25 cellular contexts compared by ENCODE assay signal in the genomic region with DNA sequence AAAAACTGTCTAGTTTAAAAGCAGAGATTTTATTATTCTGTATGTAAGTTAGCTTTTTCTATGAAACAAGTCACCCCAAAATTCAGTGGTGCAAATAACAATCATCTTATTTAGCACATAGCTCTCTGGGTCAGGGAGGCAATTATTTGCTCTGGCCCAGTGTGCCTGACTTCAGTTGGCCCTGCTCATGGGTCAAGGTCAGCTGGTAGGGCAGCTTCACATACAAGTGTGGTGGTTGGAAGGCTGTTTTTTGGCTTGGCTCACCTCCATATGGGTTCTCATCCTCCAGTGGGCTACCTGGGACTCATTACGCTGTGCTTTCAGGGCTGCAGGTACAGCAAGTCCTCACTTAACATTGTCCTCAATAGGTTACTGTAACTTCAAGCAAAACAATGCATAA.
DNase-seq lines count a peak whose midpoint lies in the region; ATAC-seq, FAIRE-seq and TF ChIP-seq lines count a peak whose summit lies in the region.
"Had no signal": no experiment of that assay in that cellular context is flagged by ENCODE, and none has a peak within 500 bp of the region (broad histone marks: within the 10 kb centered on the region; RNA-seq: fewer than 3 reads in every experiment).

No MANE protein-coding gene starts in this region.

- in situ Hi-C loops in HepG2 (cut with HindIII; ENCODE audit: extremely low pct_ligation_motif_present, low pct_unique_long_range_greater_than_20kb): no loop called here

- CTCF ChIA-PET in HepG2 (lab: Yijun Ruan, JAX; ENCODE audit: low intra/inter-chr PET ratio, low total read pairs) (no interaction called here), PC-3 (lab: Charles Lee) (no interaction called here)

- H3K79me2 ChIP-seq in HepG2 (ENCODE audit: insufficient read depth, low read length) (no peaks in the 10 kb centered on the region), PC-3 (ENCODE audit: low read length) (no peaks in the 10 kb centered on the region)

- no peaks in the 10 kb centered on the region for H3K9me2 ChIP-seq in PC-3 (replicated peaks; ENCODE audit: low read length)

- H2AFZ ChIP-seq in HepG2 (ENCODE audit: low read length) (no peak overlapping the region), PC-3 (ENCODE audit: low read length) (no peak overlapping the region)

- FAIRE-seq in HepG2 (lab: Jason Lieb, UNC): no peak
- FAIRE-seq: A204.1, GM12878, GM12892, GM18507 had no signal

- POLR2A ChIA-PET in HepG2 (lab: Yijun Ruan, JAX): no interaction called here
- POLR2A ChIA-PET in PC-3 (lab: Charles Lee; ENCODE audit: unreplicated experiment): no interaction called here

- H3K27me3 ChIP-seq in HepG2 (ENCODE audit: control insufficient read depth in 1 of 2, insufficient read depth in 2 of 2, low read length in 2 of 2) (no peaks in the 10 kb centered on the region), right lobe of liver (no peaks in the 10 kb centered on the region), Peyer's patch (no peaks in the 10 kb centered on the region), PC-3 (ENCODE audit: low read length) (peaks cover 9% of the 10 kb centered on the region; the same call in 1 of the 2 replicates)
- H3K27me3 ChIP-seq: BE2C, BLaER1 had no signal

- DNase-seq in HepG2 (ENCODE audit: low spot score) (no peak), right lobe of liver (peak; percentile 26 to 62 (median 56)), Peyer's patch (no peak), PC-3 (no peak)
- DNase-seq: 8988T; ACHN; BE2C; C1 segment of cervical spinal cord; CD4-positive, alpha-beta memory T cell; CD4-positive, CD25-positive, alpha-beta regulatory T cell; CD8-positive, alpha-beta memory T cell; COR-L47; DMS 273 treated with DMSO at 0.1 percent for 48 hours; DMS153; DMS53; DMS79; DND-41; EL; GDM1 had no signal

- TF ChIP-seq RAD21 in HepG2 (CRISPR knock-in tag; IDR thresholded peaks at IDR 0.05): no peak

- no peak overlapping the region for H3K9ac ChIP-seq in HepG2 (ENCODE audit: insufficient read depth, low read depth, low read length)
- H3K9ac ChIP-seq in PC-3 (ENCODE audit: low read length): no peak overlapping the region
- H3K9ac ChIP-seq: BLaER1 had no signal

- TF ChIP-seq EP300 in HepG2 (IDR thresholded peaks at IDR 0.05; ENCODE audit: low read depth in 2 of 2, low read length in 2 of 2) (no peak), HepG2 (CRISPR knock-in tag; IDR thresholded peaks at IDR 0.05; ENCODE audit: borderline replicate concordance) (no peak)

- H3K9me3 ChIP-seq in HepG2 (ENCODE audit: low read length) (no peaks in the 10 kb centered on the region), right lobe of liver (no peaks in the 10 kb centered on the region), Peyer's patch (no peaks in the 10 kb centered on the region), PC-3 (ENCODE audit: low read length) (no peaks in the 10 kb centered on the region)
- H3K9me3 ChIP-seq: BE2C had no signal

- H3K4me1 ChIP-seq in HepG2 (ENCODE audit: insufficient read depth, low read length): peaks cover 6% of the 10 kb centered on the region; the same call in 1 of the 2 replicates
- H3K4me1 ChIP-seq in right lobe of liver: peaks cover 0 to 20% (median 0%) of the 10 kb centered on the region in 4 donors
- H3K4me1 ChIP-seq in Peyer's patch: no peaks in the 10 kb centered on the region
- no peaks in the 10 kb centered on the region for H3K4me1 ChIP-seq in PC-3 (ENCODE audit: insufficient read depth, low read length)
- H3K4me1 ChIP-seq: BLaER1 had no signal

- no TSS peak for BruUV-seq in HepG2 (replicated peaks; lab: Mats Ljungman, UMichigan)
- no TSS peak for BruUV-seq in PC-3 (replicated peaks; lab: Mats Ljungman, UMichigan)

- H3K4me2 ChIP-seq in HepG2 (ENCODE audit: low read depth, low read length): no peak overlapping the region
- H3K4me2 ChIP-seq in PC-3 (ENCODE audit: low read length): no peak overlapping the region
- H3K4me2 ChIP-seq: BLaER1 had no signal

- ATAC-seq in HepG2 (no peak; the same call in 2 of the 3 replicates), right lobe of liver (peak; percentile 65 to 84 (median 78)), GM21515 (IDR thresholded peaks at IDR 0.05; ENCODE audit: unreplicated experiment) (no peak), PC-3 (no peak)
- ATAC-seq: GM12878 had no signal

- H3K36me3 ChIP-seq in HepG2 (replicated peaks in 1 of 2; ENCODE audit: control insufficient read depth in 1 of 2, insufficient read depth in 2 of 2, low read length in 2 of 2) (no peaks in the 10 kb centered on the region), right lobe of liver (no peaks in the 10 kb centered on the region), Peyer's patch (no peaks in the 10 kb centered on the region), PC-3 (ENCODE audit: low read depth, low read length) (no peaks in the 10 kb centered on the region)
- H3K36me3 ChIP-seq: BE2C, BLaER1 had no signal

- TF ChIP-seq POLR2A in HepG2 (IDR thresholded peaks at IDR 0.05; ENCODE audit: insufficient read depth in 1 of 2, low read depth in 2 of 2, low read length in 2 of 2) (no peak), right lobe of liver (IDR thresholded peaks at IDR 0.05) (no peak), Peyer's patch (IDR thresholded peaks at IDR 0.05) (no peak)

- TF ChIP-seq CTCF in HepG2 (CRISPR knock-in tag; IDR thresholded peaks at IDR 0.05) (no peak), right lobe of liver (IDR thresholded peaks at IDR 0.05) (no peak), Peyer's patch (IDR thresholded peaks at IDR 0.05) (no peak), PC-3 (conservative IDR thresholded peaks at IDR 0.05; ENCODE audit: low read depth, low read length) (no peak)

- H3K4me3 ChIP-seq in HepG2 (replicated peaks in 1 of 3; ENCODE audit: insufficient read depth in 1 of 3, low read depth in 2 of 3, low read length in 3 of 3) (no peak overlapping the region), right lobe of liver (no peak overlapping the region), Peyer's patch (no peak overlapping the region), PC-3 (ENCODE audit: low read length) (no peak overlapping the region)
- H3K4me3 ChIP-seq: BLaER1, GM12878 had no signal

- no peaks in the 10 kb centered on the region for H3F3A ChIP-seq in PC-3 (ENCODE audit: low read length, unreplicated experiment)

- intact Hi-C loops in HepG2 (cut with micrococcal nuclease; ENCODE audit: unreplicated experiment) (no loop called here), right lobe of liver (cut with DNase I) (no loop called here), PC-3 (cut with micrococcal nuclease) (no loop called here)

- H4K20me1 ChIP-seq in HepG2 (ENCODE audit: insufficient read depth, low read length) (no peaks in the 10 kb centered on the region), PC-3 (ENCODE audit: low read length) (no peaks in the 10 kb centered on the region)
- H4K20me1 ChIP-seq: BLaER1 had no signal

- no CpG with 5 or more reads among the region's 1 CpG for WGBS in HepG2 (ENCODE audit: low lambda C conversion rate)
- no CpG with 5 or more reads among the region's 1 CpG for WGBS in right lobe of liver (ENCODE audit: insufficient coverage, low coverage, low lambda C conversion rate, missing lambda C conversion rate)

- H3K27ac ChIP-seq in HepG2 (ENCODE audit: extremely low read length, insufficient read depth, low read length) (no peak overlapping the region), right lobe of liver (no peak overlapping the region), Peyer's patch (no peak overlapping the region), PC-3 (ENCODE audit: low read length) (no peak overlapping the region)
- H3K27ac ChIP-seq: BLaER1 had no signal

TF ChIP-seq in HepG2, 621 proteins besides CTCF, POLR2A, EP300 and RAD21:
- TF ChIP-seq, protein P1, sequence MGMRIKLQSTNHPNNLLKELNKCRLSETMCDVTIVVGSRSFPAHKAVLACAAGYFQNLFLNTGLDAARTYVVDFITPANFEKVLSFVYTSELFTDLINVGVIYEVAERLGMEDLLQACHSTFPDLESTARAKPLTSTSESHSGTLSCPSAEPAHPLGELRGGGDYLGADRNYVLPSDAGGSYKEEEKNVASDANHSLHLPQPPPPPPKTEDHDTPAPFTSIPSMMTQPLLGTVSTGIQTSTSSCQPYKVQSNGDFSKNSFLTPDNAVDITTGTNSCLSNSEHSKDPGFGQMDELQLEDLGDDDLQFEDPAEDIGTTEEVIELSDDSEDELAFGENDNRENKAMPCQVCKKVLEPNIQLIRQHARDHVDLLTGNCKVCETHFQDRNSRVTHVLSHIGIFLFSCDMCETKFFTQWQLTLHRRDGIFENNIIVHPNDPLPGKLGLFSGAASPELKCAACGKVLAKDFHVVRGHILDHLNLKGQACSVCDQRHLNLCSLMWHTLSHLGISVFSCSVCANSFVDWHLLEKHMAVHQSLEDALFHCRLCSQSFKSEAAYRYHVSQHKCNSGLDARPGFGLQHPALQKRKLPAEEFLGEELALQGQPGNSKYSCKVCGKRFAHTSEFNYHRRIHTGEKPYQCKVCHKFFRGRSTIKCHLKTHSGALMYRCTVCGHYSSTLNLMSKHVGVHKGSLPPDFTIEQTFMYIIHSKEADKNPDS (CRISPR knock-in tag; IDR thresholded peaks at IDR 0.05): no peak
- peak; percentile 32 for TF ChIP-seq HNF4A (CRISPR knock-in tag; IDR thresholded peaks at IDR 0.05)
- no peak for TF ChIP-seq ZHX1 (CRISPR knock-in tag; IDR thresholded peaks at IDR 0.05; ENCODE audit: low read depth)
- no peak for TF ChIP-seq ZNF713 (CRISPR knock-in tag; IDR thresholded peaks at IDR 0.05)

Comparison
In these comparisons a context has a peak if more than half of its experiments do, and no peak if none do; other contexts are left out.
1. ATAC-seq: peak in right lobe of liver (4 of 4); none in HepG2 (single experiment), GM21515 (single experiment) and PC-3 (single experiment).
2. DNase-seq: peak in right lobe of liver (3 of 3); none in HepG2 (single experiment), Peyer's patch (0 of 3) and PC-3 (single experiment).